Comparison of ENCODE assay signal across 13 cellular contexts in the genomic region with DNA sequence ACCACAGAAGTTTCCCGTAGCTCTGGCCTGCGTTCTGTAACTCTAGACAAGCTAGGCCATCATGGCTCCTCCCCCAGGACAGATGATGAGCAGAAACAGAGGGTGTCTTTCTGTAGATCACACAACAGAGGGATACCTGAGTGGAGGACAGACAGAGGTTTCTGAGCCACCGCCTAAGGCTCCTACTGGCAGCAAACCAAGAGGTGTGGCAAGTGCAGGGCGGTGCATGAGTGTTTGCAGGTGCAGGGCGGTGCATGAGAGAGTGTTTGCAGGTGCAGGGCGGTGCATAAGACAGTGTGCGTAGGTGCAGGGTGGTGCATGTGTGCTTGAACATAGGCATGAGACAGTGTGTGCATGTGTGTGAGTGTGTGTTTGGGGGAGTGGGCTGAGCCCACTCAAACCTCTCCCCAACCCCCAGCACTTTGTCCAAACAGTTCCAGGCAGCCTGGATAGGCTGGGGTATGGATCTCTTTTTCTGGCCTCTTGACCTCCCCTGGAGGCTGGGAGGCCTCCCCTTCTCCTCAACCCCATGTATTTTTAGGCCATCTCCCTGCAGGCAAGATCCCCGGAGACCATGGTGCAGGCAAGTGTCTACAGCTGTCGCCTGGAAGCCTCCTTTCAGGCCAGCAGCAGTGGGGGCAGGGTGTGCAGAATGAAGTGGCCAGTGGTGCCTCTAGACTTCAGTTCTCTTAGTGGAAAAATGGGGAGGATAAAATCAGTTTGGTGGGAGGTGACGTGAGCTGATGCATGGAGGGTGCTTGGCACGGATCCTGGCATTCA. TPM values are rescaled to one million over a fixed set of nuclear protein-coding genes. Genes with fewer than 3 reads are reported as not detected.
DNase-seq lines count a peak whose midpoint lies in the region; ATAC-seq and TF ChIP-seq lines count a peak whose summit lies in the region.
"Had no signal": no experiment of that assay in that cellular context is flagged by ENCODE, and none has a peak within 500 bp of the region (broad histone marks: within the 10 kb centered on the region; RNA-seq: fewer than 3 reads in every experiment).

No MANE protein-coding gene starts in this region.

- no peak overlapping the region for H3K4me3 ChIP-seq in BLaER1 treated with 17β-estradiol and CSF1 and Interleukin-3, amounts not matched to agents 10 nM and 100 nM
- H3K4me3 ChIP-seq in hepatocyte = no peak overlapping the region

- TF ChIP-seq CTCF in hepatocyte (IDR thresholded peaks at IDR 0.05; ENCODE audit: poor library complexity) (no peak), GM10248 (IDR thresholded peaks at IDR 0.05; ENCODE audit: control extremely low read depth, extremely low read depth, low read depth, missing control alignments) (no peak)

- H4K20me1 ChIP-seq in BLaER1 treated with 17β-estradiol and CSF1 and Interleukin-3, amounts not matched to agents 10 nM and 100 nM = peaks cover 0 to 7% (median 0%) of the 10 kb centered on the region in 11 experiments; a peak in 1 of 22 replicates
- H4K20me1 ChIP-seq in hepatocyte (ENCODE audit: insufficient read depth, poor library complexity, severe bottlenecking) = no peaks in the 10 kb centered on the region

- TF ChIP-seq RAD21 in Ishikawa (IDR thresholded peaks at IDR 0.05; ENCODE audit: low read depth) = no peak

- 77% methylated on average over 11 of the region's 11 CpGs for WGBS in hepatocyte (ENCODE audit: low lambda C conversion rate, missing lambda C conversion rate)

- H2AFZ ChIP-seq in hepatocyte = no peak overlapping the region
- H2AFZ ChIP-seq: parathyroid adenoma had no signal

- H3K4me1 ChIP-seq in BLaER1 treated with 17β-estradiol and CSF1 and Interleukin-3, amounts not matched to agents 10 nM and 100 nM = peaks cover 0 to 22% (median 11%) of the 10 kb centered on the region in 10 experiments; a peak in 14 of 20 replicates
- H3K4me1 ChIP-seq in hepatocyte (ENCODE audit: insufficient read depth) = peaks cover 8% of the 10 kb centered on the region
- H3K4me1 ChIP-seq: parathyroid adenoma had no signal

- ATAC-seq in GM21447 (IDR thresholded peaks at IDR 0.05; ENCODE audit: unreplicated experiment) (no peak), HG02798 (IDR thresholded peaks at IDR 0.05; ENCODE audit: poor library complexity, unreplicated experiment) (no peak)
- ATAC-seq: activated naive CD4-positive, alpha-beta T cell treated with anti-CD3 and anti-CD28 coated beads, Interleukin-2, amount 50 U/mL, for 72 hours had no signal

- peak overlapping the region in 8 of 11 experiments; percentile 24 to 80 (median 59); a peak in 15 of 22 replicates for H3K4me2 ChIP-seq in BLaER1 treated with 17β-estradiol and CSF1 and Interleukin-3, amounts not matched to agents 10 nM and 100 nM
- H3K4me2 ChIP-seq in hepatocyte = no peak overlapping the region

- H3K27me3 ChIP-seq in BLaER1 treated with 17β-estradiol and CSF1 and Interleukin-3, amounts not matched to agents 10 nM and 100 nM = no peaks in the 10 kb centered on the region
- no peaks in the 10 kb centered on the region for H3K27me3 ChIP-seq in hepatocyte

- TF ChIP-seq EP300 in Ishikawa (IDR thresholded peaks at IDR 0.05; ENCODE audit: borderline replicate concordance) = no peak

- no peaks in the 10 kb centered on the region for H3K9me2 ChIP-seq in hepatocyte (replicated peaks; ENCODE audit: insufficient read depth)

- no peaks in the 10 kb centered on the region for H3K36me3 ChIP-seq in BLaER1 treated with 17β-estradiol and CSF1 and Interleukin-3, amounts not matched to agents 10 nM and 100 nM
- no peaks in the 10 kb centered on the region for H3K36me3 ChIP-seq in hepatocyte (replicated peaks; ENCODE audit: insufficient read depth, low read depth)

- H3K27ac ChIP-seq in BLaER1 treated with 17β-estradiol and CSF1 and Interleukin-3, amounts not matched to agents 10 nM and 100 nM = no peak overlapping the region
- H3K27ac ChIP-seq in hepatocyte = no peak overlapping the region
- H3K27ac ChIP-seq: parathyroid adenoma had no signal

- no peak overlapping the region for H3K9ac ChIP-seq in BLaER1 treated with 17β-estradiol and CSF1 and Interleukin-3, amounts not matched to agents 10 nM and 100 nM
- H3K9ac ChIP-seq: parathyroid adenoma had no signal

- H3K79me2 ChIP-seq in hepatocyte = no peaks in the 10 kb centered on the region
- H3K79me2 ChIP-seq: parathyroid adenoma had no signal

- CTCF ChIA-PET in GM10248 (lab: Yijun Ruan, JAX) = no interaction called here

- DNase-seq in NCI-H748 (lab: John Stamatoyannopoulos, UW; ENCODE audit: unreplicated experiment) (peak; percentile 90), hepatocyte (ENCODE audit: low spot score) (peak; percentile 35), GM10248 (ENCODE audit: extremely low spot score) (no peak), HuH-7 (ENCODE audit: low spot score) (no peak)
- DNase-seq: cerebellar nuclear complex; erythroblast; stimulated activated CD8-positive, alpha-beta memory T cell treated with anti-CD3 and anti-CD28 coated beads, Interleukin-4, amount 100 ng/mL, for 48 hours had no signal

- POLR2A ChIA-PET in GM10248 (lab: Yijun Ruan, JAX) = no interaction called here

- H3K9me3 ChIP-seq in BLaER1 treated with 17β-estradiol and CSF1 and Interleukin-3, amounts not matched to agents 10 nM and 100 nM (replicated peaks in 1 of 11) = no peaks in the 10 kb centered on the region
- no peaks in the 10 kb centered on the region for H3K9me3 ChIP-seq in hepatocyte (ENCODE audit: low read depth)

TF ChIP-seq in Ishikawa, 13 proteins besides CTCF, POLR2A, EP300 and RAD21:
- no peak for TF ChIP-seq TEAD4 (IDR thresholded peaks at IDR 0.05)
- peak; percentile 62 for TF ChIP-seq NFIC (IDR thresholded peaks at IDR 0.05)
- TF ChIP-seq TCF12 (IDR thresholded peaks at IDR 0.05; ENCODE audit: low read depth) = no peak
- TF ChIP-seq EGR1 (IDR thresholded peaks at IDR 0.05) = no peak

RNA-seq across cellular contexts. Expression of a gene that starts 53.4 kb away (rescaled TPM):
- 49.6 and 56.1 TPM in 2 replicates for total RNA-seq in hepatocyte
- 74.3 and 86.7 TPM in 2 replicates for polyA plus RNA-seq in hepatocyte

Comparison
In these comparisons a context has a peak if more than half of its experiments do, and no peak if none do; other contexts are left out.
1. DNase-seq: peak in NCI-H748 (single experiment) and hepatocyte (single experiment); none in GM10248 (single experiment) and HuH-7 (single experiment).